ENCODE assay signal across 17 cellular contexts in genomic region chr11:103878646-103879045, GRCh38.
"Had no signal": no experiment of that assay in that cellular context is flagged by ENCODE, and none has a peak within 500 bp of the region (broad histone marks: within the 10 kb centered on the region; RNA-seq: fewer than 3 reads in every experiment).

No MANE protein-coding gene starts in this region.

- ATAC-seq: activated CD4-positive, alpha-beta T cell treated with anti-CD3 and anti-CD28 coated beads for 36 hours; activated CD8-positive, alpha-beta memory T cell treated with anti-CD3 and anti-CD28 coated beads, Interleukin-2, amount 10 ng/mL, durations not matched to agents 7 days and 5 days; body of pancreas; heart right ventricle; stimulated activated naive CD8-positive, alpha-beta T cell treated with anti-CD3 and anti-CD28 coated beads, Interleukin-15, Interleukin-2, amounts not matched to agents 100 U/mL and 50 U/mL, for 24 hours; WTC11 had no signal

- H3K27ac Mint-ChIP-seq: activated CD4-positive, alpha-beta T cell treated with anti-CD3 and anti-CD28 coated beads for 36 hours; activated CD8-positive, alpha-beta memory T cell treated with anti-CD3 and anti-CD28 coated beads, Interleukin-2, amount 10 ng/mL, durations not matched to agents 7 days and 5 days; activated naive CD8-positive, alpha-beta T cell treated with anti-CD3 and anti-CD28 coated beads for 36 hours; progenitor cell of endocrine pancreas; T-helper 2 cell treated with Interferon-gamma antibody and Interleukin-4, amounts not matched to agents 5 μg/mL and 100 μg/mL, for 36 hours; WTC11 had no signal

- H3K36me3 ChIP-seq: heart right ventricle, left ventricle myocardium inferior, right atrium auricular region, tibial nerve, uterus had no signal

- H3K4me1 ChIP-seq: body of pancreas, right atrium auricular region, uterus had no signal

- H3K36me3 Mint-ChIP-seq: activated CD8-positive, alpha-beta memory T cell treated with anti-CD3 and anti-CD28 coated beads, Interleukin-2, amount 10 ng/mL, durations not matched to agents 7 days and 5 days; activated naive CD8-positive, alpha-beta T cell treated with anti-CD3 and anti-CD28 coated beads for 36 hours had no signal

- H3K27ac ChIP-seq: body of pancreas, epithelial cell of prostate, heart right ventricle, left ventricle myocardium inferior, right atrium auricular region, tibial nerve, uterus had no signal

- DNase-seq: activated CD4-positive, alpha-beta T cell treated with anti-CD3 and anti-CD28 coated beads for 36 hours; activated CD4-positive, alpha-beta T cell treated with anti-CD3 and anti-CD28 coated beads, Interleukin-2, amount 50 U/mL, for 48 hours; activated CD8-positive, alpha-beta memory T cell treated with anti-CD3 and anti-CD28 coated beads, Interleukin-2, amount 10 ng/mL, durations not matched to agents 7 days and 5 days; activated naive CD8-positive, alpha-beta T cell treated with anti-CD3 and anti-CD28 coated beads for 36 hours; body of pancreas; heart right ventricle; kidney glomerular epithelial cell; left ventricle myocardium inferior; stimulated activated naive CD8-positive, alpha-beta T cell treated with anti-CD3 and anti-CD28 coated beads, Interleukin-15, Interleukin-2, amounts not matched to agents 100 U/mL and 50 U/mL, for 24 hours; substantia nigra; uterus had no signal

- H3K9me3 Mint-ChIP-seq: activated naive CD8-positive, alpha-beta T cell treated with anti-CD3 and anti-CD28 coated beads for 36 hours; T-helper 2 cell treated with Interferon-gamma antibody and Interleukin-4, amounts not matched to agents 5 μg/mL and 100 μg/mL, for 36 hours had no signal

- H3K27me3 ChIP-seq: body of pancreas, heart right ventricle, right atrium auricular region, tibial nerve, uterus had no signal

- H3K4me3 ChIP-seq: body of pancreas, heart right ventricle, left ventricle myocardium inferior, right atrium auricular region, tibial nerve, uterus had no signal

- H3K9me3 ChIP-seq: body of pancreas, heart right ventricle, left ventricle myocardium inferior, right atrium auricular region, tibial nerve, uterus had no signal
